15 cellular contexts compared by ENCODE assay signal in genomic region chr10:75712241-75712880, GRCh38.
DNase-seq lines count a peak whose midpoint lies in the region; ATAC-seq, FAIRE-seq and TF ChIP-seq lines count a peak whose summit lies in the region.
"Had no signal": no experiment of that assay in that cellular context is flagged by ENCODE, and none has a peak within 500 bp of the region (broad histone marks: within the 10 kb centered on the region; RNA-seq: fewer than 3 reads in every experiment).

No MANE protein-coding gene starts in this region.

- CTCF ChIA-PET in PC-9 (lab: Charles Lee) = no interaction called here

- no peaks in the 10 kb centered on the region for H3K36me3 Mint-ChIP-seq in chondrocyte (ENCODE audit: low read depth)

- no peaks in the 10 kb centered on the region for H3K79me2 ChIP-seq in PC-9 (ENCODE audit: low read depth)

- no peak for FAIRE-seq in kidney (lab: Jason Lieb, UNC)
- FAIRE-seq: RCC 7860 had no signal

- H2AFZ ChIP-seq in PC-9 = no peak overlapping the region

- peaks cover 36% of the 10 kb centered on the region for H3K27me3 Mint-ChIP-seq in chondrocyte (ENCODE audit: low read depth)

- H3K27ac Mint-ChIP-seq in chondrocyte (ENCODE audit: unreplicated experiment) = no peak overlapping the region

- H4K20me1 ChIP-seq in PC-9 (ENCODE audit: insufficient read depth) = no peaks in the 10 kb centered on the region
- H4K20me1 ChIP-seq: BLaER1 treated with 17β-estradiol and CSF1 and Interleukin-3, amounts not matched to agents 10 nM and 100 nM had no signal

- no peak overlapping the region for H3K27ac ChIP-seq in kidney (ENCODE audit: low read depth in 2 of 2, low read length in 2 of 2)
- H3K27ac ChIP-seq in foreskin keratinocyte = no peak overlapping the region
- H3K27ac ChIP-seq in PC-9 = no peak overlapping the region
- H3K27ac ChIP-seq: BLaER1 treated with 17β-estradiol and CSF1 and Interleukin-3, amounts not matched to agents 10 nM and 100 nM; testis; VCaP had no signal

- no peak for ATAC-seq in foreskin keratinocyte
- no peak for ATAC-seq in GM19328 (IDR thresholded peaks at IDR 0.05; ENCODE audit: unreplicated experiment)

- H3K36me3 ChIP-seq in kidney (ENCODE audit: control insufficient read depth in 1 of 2, insufficient read depth in 2 of 2, low read length in 2 of 2) (no peaks in the 10 kb centered on the region), PC-9 (ENCODE audit: low read depth) (no peaks in the 10 kb centered on the region)
- H3K36me3 ChIP-seq: BLaER1 treated with 17β-estradiol and CSF1 and Interleukin-3, amounts not matched to agents 10 nM and 100 nM had no signal

- no TSS peak for BruUV-seq in PC-9 (replicated peaks; lab: Mats Ljungman, UMichigan)

- no peaks in the 10 kb centered on the region for H3F3A ChIP-seq in PC-9 (ENCODE audit: insufficient read depth, low read depth)

- H3K9me2 ChIP-seq in PC-9 (ENCODE audit: insufficient read depth) = no peaks in the 10 kb centered on the region

- peak overlapping the region; percentile 26 for H3K4me3 Mint-ChIP-seq in chondrocyte (ENCODE audit: unreplicated experiment)

- peaks cover 29% of the 10 kb centered on the region for H3K27me3 ChIP-seq in foreskin keratinocyte
- no peaks in the 10 kb centered on the region for H3K27me3 ChIP-seq in PC-9 (ENCODE audit: insufficient read depth, low read depth)
- H3K27me3 ChIP-seq: BLaER1 treated with 17β-estradiol and CSF1 and Interleukin-3, amounts not matched to agents 10 nM and 100 nM; testis had no signal

- no peak for TF ChIP-seq CTCF in chondrocyte (IDR thresholded peaks at IDR 0.05)
- TF ChIP-seq CTCF in kidney (IDR thresholded peaks at IDR 0.05; ENCODE audit: borderline replicate concordance, extremely low read depth, insufficient read depth) = no peak
- no peak for TF ChIP-seq CTCF in retinal pigment epithelial cell (conservative IDR thresholded peaks at IDR 0.05; ENCODE audit: low read depth, low read length)
- TF ChIP-seq CTCF in foreskin keratinocyte (conservative IDR thresholded peaks at IDR 0.05) = no peak
- TF ChIP-seq CTCF in PC-9 (conservative IDR thresholded peaks at IDR 0.05) = no peak

- H3K4me1 ChIP-seq in kidney (ENCODE audit: control insufficient read depth in 1 of 2, insufficient read depth in 1 of 2, low read depth in 1 of 2, low read length in 2 of 2) = peaks cover 13 to 14% of the 10 kb centered on the region in 2 donors
- H3K4me1 ChIP-seq in foreskin keratinocyte = no peaks in the 10 kb centered on the region
- H3K4me1 ChIP-seq in PC-9 (replicated peaks; ENCODE audit: insufficient read depth) = no peaks in the 10 kb centered on the region
- H3K4me1 ChIP-seq: testis had no signal

- H3K4me3 ChIP-seq in kidney (ENCODE audit: low read length in 2 of 2) (peak overlapping the region; percentile 39 to 51), retinal pigment epithelial cell (ENCODE audit: low read length) (peak overlapping the region; percentile 39), PC-9 (no peak overlapping the region)
- H3K4me3 ChIP-seq: BLaER1 treated with 17β-estradiol and CSF1 and Interleukin-3, amounts not matched to agents 10 nM and 100 nM; testis had no signal

- H3K4me1 Mint-ChIP-seq in chondrocyte (ENCODE audit: low read depth) = no peaks in the 10 kb centered on the region

- no peaks in the 10 kb centered on the region for H3K9me3 Mint-ChIP-seq in chondrocyte (ENCODE audit: low read depth)

- DNase-seq in NCI-H2227 treated with DMSO at 0.1 percent for 48 hours (lab: John Stamatoyannopoulos, UW) (peak; percentile 26), chondrocyte (ENCODE audit: low spot score) (no peak), kidney (no peak), retinal pigment epithelial cell (ENCODE audit: low read depth) (no peak), foreskin keratinocyte (no peak), PC-9 (no peak)
- DNase-seq: DMS53; NCI-H187; NCI-H510A treated with DMSO at 0.1 percent for 48 hours; stimulated activated CD4-positive, alpha-beta T cell treated with anti-CD3 and anti-CD28 coated beads, Interleukin-4, amount 100 ng/mL, for 24 hours; testis had no signal

- intact Hi-C loops in kidney (cut with DNase I) (no loop called here), PC-9 (cut with micrococcal nuclease; ENCODE audit: unreplicated experiment) (no loop called here)

- H3K9ac ChIP-seq in kidney (ENCODE audit: low read length in 2 of 2) = peak overlapping the region in 1 of 2 donors; percentile 18
- H3K9ac ChIP-seq: BLaER1 treated with 17β-estradiol and CSF1 and Interleukin-3, amounts not matched to agents 10 nM and 100 nM had no signal

- no peaks in the 10 kb centered on the region for H3K9me3 ChIP-seq in kidney (ENCODE audit: control insufficient read depth in 1 of 2, low read length in 2 of 2)
- H3K9me3 ChIP-seq in PC-9 (ENCODE audit: insufficient read depth, low read depth) = no peaks in the 10 kb centered on the region
- H3K9me3 ChIP-seq: BLaER1 treated with 17β-estradiol and CSF1 and Interleukin-3, amounts not matched to agents 10 nM and 100 nM; testis had no signal

- H3K4me2 ChIP-seq in PC-9 = no peak overlapping the region
- H3K4me2 ChIP-seq: BLaER1 treated with 17β-estradiol and CSF1 and Interleukin-3, amounts not matched to agents 10 nM and 100 nM had no signal

- POLR2A ChIA-PET in PC-9 (lab: Charles Lee; ENCODE audit: unreplicated experiment) = no interaction called here
